7 cellular contexts compared by ENCODE assay signal in the genomic region with DNA sequence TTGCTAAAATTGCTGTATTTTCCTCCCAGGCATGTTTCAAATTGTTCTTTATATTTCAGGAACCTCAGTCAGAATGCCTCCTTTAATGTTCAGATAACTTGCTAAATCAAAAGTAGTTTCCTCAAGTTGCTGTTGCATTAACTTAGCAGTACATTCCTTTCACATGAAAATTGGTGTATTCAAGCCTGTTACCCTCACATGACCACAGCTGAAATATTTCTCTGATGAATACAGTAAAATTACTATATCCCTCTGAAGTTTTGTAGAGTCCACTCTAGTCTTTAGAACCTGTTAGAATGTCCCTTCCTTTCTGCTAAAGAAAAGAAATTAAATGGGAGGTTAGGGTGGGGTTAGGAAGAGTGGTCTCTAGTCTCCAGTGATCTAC. TPM values are rescaled to one million over a fixed set of nuclear protein-coding genes. Genes with fewer than 3 reads are reported as not detected.
DNase-seq lines count a peak whose midpoint lies in the region; ATAC-seq, FAIRE-seq and TF ChIP-seq lines count a peak whose summit lies in the region.

No MANE protein-coding gene starts in this region.

- TF ChIP-seq CTCF in astrocyte of the spinal cord (IDR thresholded peaks at IDR 0.05; ENCODE audit: low read depth, low read length) (no peak), omental fat pad (IDR thresholded peaks at IDR 0.05) (no peak)

- ATAC-seq in omental fat pad (ENCODE audit: low FRiP score) (peak; percentile 59), left lobe of liver (no peak)

- in situ Hi-C loops in astrocyte of the spinal cord (cut with HindIII; ENCODE audit: low sequenced_read_pairs): no loop called here

- peak; percentile 59 for DNase-seq in GM03348 (ENCODE audit: low spot score)
- no peak for DNase-seq in HTR-8/SVneo (ENCODE audit: insufficient read length, low spot score)
- DNase-seq in astrocyte of the spinal cord (ENCODE audit: low read depth, low spot score): peak; percentile 77
- no peak for DNase-seq in omental fat pad (ENCODE audit: low spot score)
- DNase-seq in left lobe of liver (ENCODE audit: low spot score): no peak
- no peak for DNase-seq in DMS53 (lab: John Stamatoyannopoulos, UW)
- no peak for DNase-seq in C1 segment of cervical spinal cord (lab: John Stamatoyannopoulos, UW)

- peak overlapping the region; percentile 22 for H3K4me3 ChIP-seq in astrocyte of the spinal cord (ENCODE audit: low read depth, low read length)

- peak; percentile 51 for FAIRE-seq in HTR-8/SVneo (lab: Jason Lieb, UNC)

RNA-seq across cellular contexts. Expression of a gene that starts 24.5 kb away (rescaled TPM):
- total RNA-seq in omental fat pad (10 to 100 TPM; 17.6 to 38.3 (median 30.8) TPM), left lobe of liver (13.2 TPM)

Comparison
In these comparisons a context has a peak if more than half of its experiments do, and no peak if none do; other contexts are left out.
1. DNase-seq: peak in GM03348 (single experiment) and astrocyte of the spinal cord (single experiment); none in HTR-8/SVneo (single experiment), omental fat pad (single experiment), left lobe of liver (single experiment), DMS53 (single experiment) and C1 segment of cervical spinal cord (0 of 14).